Comparison of ENCODE assay signal across 8 cellular contexts in the genomic region with DNA sequence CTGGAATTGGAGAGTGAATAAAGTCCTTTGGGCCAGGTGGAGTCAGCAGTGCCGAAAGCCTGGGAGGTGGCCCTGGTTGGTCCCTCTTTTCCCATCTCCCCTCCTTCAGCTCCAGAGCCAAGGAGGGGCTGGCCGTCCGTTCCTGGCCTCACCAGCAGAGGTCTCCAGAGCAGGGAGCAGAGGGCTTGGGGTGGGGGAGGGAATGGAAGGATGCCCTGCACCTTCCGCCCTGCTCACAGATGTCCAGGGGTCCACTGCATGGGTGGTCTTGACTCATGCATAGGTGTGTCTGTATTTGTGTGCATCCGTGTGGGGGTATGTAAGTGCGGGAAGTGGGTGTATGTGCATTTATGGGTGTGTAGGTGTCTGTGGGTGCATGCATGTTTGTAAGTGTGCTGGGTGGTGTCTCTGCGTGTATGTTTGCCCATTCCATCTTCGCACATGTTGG.
DNase-seq lines count a peak whose midpoint lies in the region; ATAC-seq and TF ChIP-seq lines count a peak whose summit lies in the region.

No MANE protein-coding gene starts in this region.

- CTCF ChIA-PET in RWPE1 (lab: Yijun Ruan, JAX) = interaction anchor here (0.5 to 1.3 kb wide), 4 partner anchors 8 to 181 kb away, joined by 3 to 4 read pairs (median 4); no protein-coding TSS in a partner anchor

- no CpG with 5 or more reads among the region's 8 CpGs for WGBS in iPS DF 6.9 (ENCODE audit: insufficient coverage, insufficient read length)

- H3K9me3 ChIP-seq in iPS DF 6.9 (ENCODE audit: control insufficient read depth, insufficient read depth, low read length) = no peaks in the 10 kb centered on the region; the same call in 1 of the 2 replicates

- no peaks in the 10 kb centered on the region for H3K36me3 ChIP-seq in iPS DF 6.9 (ENCODE audit: control insufficient read depth, insufficient read depth, low read length)

- in situ Hi-C loops in astrocyte of the spinal cord (cut with HindIII; ENCODE audit: low sequenced_read_pairs) = no loop called here

- H3K4me3 ChIP-seq in AG09309 (ENCODE audit: control insufficient read depth, low read depth, low read length) (no peak overlapping the region), astrocyte of the spinal cord (ENCODE audit: low read depth, low read length) (no peak overlapping the region), iPS DF 6.9 (ENCODE audit: low read length) (no peak overlapping the region)

- POLR2A ChIA-PET in RWPE1 (lab: Yijun Ruan, JAX; ENCODE audit: low non-redundant PET) = no interaction called here

- DNase-seq in AG09309 (ENCODE audit: low read depth) = no peak
- DNase-seq in RWPE1 (ENCODE audit: low spot score) = peak; percentile 34
- peak; percentile 60 for DNase-seq in astrocyte of the spinal cord (ENCODE audit: low read depth, low spot score)
- DNase-seq in iPS DF 6.9 (ENCODE audit: low read depth, low spot score) = peak; percentile 45
- DNase-seq in stimulated activated CD4-positive, alpha-beta T cell treated with anti-CD3 and anti-CD28 coated beads, Interleukin-15, amount 100 ng/mL, for 24 hours = peak; percentile 53

- no peaks in the 10 kb centered on the region for H3K27me3 ChIP-seq in iPS DF 6.9 (ENCODE audit: control insufficient read depth, insufficient read depth, low read length)

- peak overlapping the region; percentile 51 for H3K27ac ChIP-seq in RWPE1
- no peak overlapping the region for H3K27ac ChIP-seq in iPS DF 6.9 (ENCODE audit: low read length)

- no peak for ATAC-seq in HG03097 (IDR thresholded peaks at IDR 0.05; ENCODE audit: low FRiP score, unreplicated experiment)
- ATAC-seq in GM19023 (IDR thresholded peaks at IDR 0.05; ENCODE audit: unreplicated experiment) = no peak

- TF ChIP-seq CTCF in AG09309 (IDR thresholded peaks at IDR 0.05; ENCODE audit: control insufficient read depth, insufficient read depth, low read depth, low read length, missing control alignments) (peak; percentile 95), GM12874 (IDR thresholded peaks at IDR 0.05; ENCODE audit: insufficient read depth, low read depth, low read length) (peak; percentile 79), RWPE1 (conservative IDR thresholded peaks at IDR 0.05; ENCODE audit: low read depth) (peak; percentile 31), astrocyte of the spinal cord (IDR thresholded peaks at IDR 0.05; ENCODE audit: low read depth, low read length) (peak; percentile 92)

- H3K4me1 ChIP-seq in iPS DF 6.9 (ENCODE audit: control insufficient read depth, insufficient read depth, low read length) = no peaks in the 10 kb centered on the region

Comparison
In these comparisons a context has a peak if more than half of its experiments do, and no peak if none do; other contexts are left out.
1. CTCF ChIP-seq: peak in every context shown above with its lines; median percentile 95 in AG09309; 92 in astrocyte of the spinal cord; 79 in GM12874; 31 in RWPE1.